Comparison of ENCODE assay signal across 8 cellular contexts in genomic region chr2:168194784-168195522, GRCh38. TPM values are rescaled to one million over a fixed set of nuclear protein-coding genes. Genes with fewer than 3 reads are reported as not detected.
DNase-seq lines count a peak whose midpoint lies in the region; ATAC-seq lines count a peak whose summit lies in the region.

No MANE protein-coding gene starts in this region.

- peak; percentile 96 for ATAC-seq in HG02938 (IDR thresholded peaks at IDR 0.05; ENCODE audit: unreplicated experiment)
- ATAC-seq in stimulated activated naive B cell treated with anti-CD40 and anti-IgM and Interleukin-4, amounts not matched to agents 10 μg/mL and 1 μg/mL and 100 μg/mL, for 72 hours (replicated peaks) = peak; percentile 93

- 0 out of 2 replicates have a peak, but pooled peaks cover 3% of the 10 kb centered on the region for H3K36me3 ChIP-seq in MG63

- H3K36me3 Mint-ChIP-seq in T-helper 1 cell treated with Interleukin-12 subunit alpha and Interleukin-12 subunit beta and Interleukin-4 antibody, amounts not matched to agents 30 μg/mL and 1 μg/mL, for 36 hours (ENCODE audit: low read depth) = no peaks in the 10 kb centered on the region
- no peaks in the 10 kb centered on the region for H3K36me3 Mint-ChIP-seq in stimulated activated naive B cell treated with anti-CD40 and anti-IgM and Interleukin-4, amounts not matched to agents 10 μg/mL and 1 μg/mL and 100 μg/mL, for 72 hours

- peak; percentile 71 for DNase-seq in activated effector memory CD4-positive, alpha-beta T cell treated with anti-CD3 and anti-CD28 coated beads, Interleukin-2, amount 50 U/mL, for 16 hours
- DNase-seq in activated effector memory CD4-positive, alpha-beta T cell treated with Interleukin-2 at 50 U/mL for 16 hours = no peak
- DNase-seq in stimulated activated naive B cell treated with anti-CD40 and anti-IgM and Interleukin-4, amounts not matched to agents 10 μg/mL and 1 μg/mL and 100 μg/mL, for 72 hours = peak; percentile 74
- no peak for DNase-seq in SK-N-DZ (ENCODE audit: low spot score)
- no peak for DNase-seq in MG63
- DNase-seq in cerebellar cortex (ENCODE audit: low spot score) = no peak

- peak overlapping the region; percentile 89 for H3K27ac Mint-ChIP-seq in T-helper 1 cell treated with Interleukin-12 subunit alpha and Interleukin-12 subunit beta and Interleukin-4 antibody, amounts not matched to agents 30 μg/mL and 1 μg/mL, for 36 hours
- H3K27ac Mint-ChIP-seq in stimulated activated naive B cell treated with anti-CD40 and anti-IgM and Interleukin-4, amounts not matched to agents 10 μg/mL and 1 μg/mL and 100 μg/mL, for 72 hours = peak overlapping the region; percentile 98

- H3K4me3 Mint-ChIP-seq in T-helper 1 cell treated with Interleukin-12 subunit alpha and Interleukin-12 subunit beta and Interleukin-4 antibody, amounts not matched to agents 30 μg/mL and 1 μg/mL, for 36 hours = peak overlapping the region; percentile 68
- H3K4me3 Mint-ChIP-seq in stimulated activated naive B cell treated with anti-CD40 and anti-IgM and Interleukin-4, amounts not matched to agents 10 μg/mL and 1 μg/mL and 100 μg/mL, for 72 hours = peak overlapping the region; percentile 75 to 78

- H3K27me3 ChIP-seq in MG63 = no peaks in the 10 kb centered on the region

- no peaks in the 10 kb centered on the region for H3K27me3 Mint-ChIP-seq in T-helper 1 cell treated with Interleukin-12 subunit alpha and Interleukin-12 subunit beta and Interleukin-4 antibody, amounts not matched to agents 30 μg/mL and 1 μg/mL, for 36 hours (ENCODE audit: low read depth)
- no peaks in the 10 kb centered on the region for H3K27me3 Mint-ChIP-seq in stimulated activated naive B cell treated with anti-CD40 and anti-IgM and Interleukin-4, amounts not matched to agents 10 μg/mL and 1 μg/mL and 100 μg/mL, for 72 hours

- H3K4me3 ChIP-seq in MG63 = no peak overlapping the region

- no peaks in the 10 kb centered on the region for H3K9me3 Mint-ChIP-seq in T-helper 1 cell treated with Interleukin-12 subunit alpha and Interleukin-12 subunit beta and Interleukin-4 antibody, amounts not matched to agents 30 μg/mL and 1 μg/mL, for 36 hours
- no peaks in the 10 kb centered on the region for H3K9me3 Mint-ChIP-seq in stimulated activated naive B cell treated with anti-CD40 and anti-IgM and Interleukin-4, amounts not matched to agents 10 μg/mL and 1 μg/mL and 100 μg/mL, for 72 hours

- H3K4me1 Mint-ChIP-seq in T-helper 1 cell treated with Interleukin-12 subunit alpha and Interleukin-12 subunit beta and Interleukin-4 antibody, amounts not matched to agents 30 μg/mL and 1 μg/mL, for 36 hours (ENCODE audit: low read depth) = peaks cover 44% of the 10 kb centered on the region
- H3K4me1 Mint-ChIP-seq in stimulated activated naive B cell treated with anti-CD40 and anti-IgM and Interleukin-4, amounts not matched to agents 10 μg/mL and 1 μg/mL and 100 μg/mL, for 72 hours = peaks cover 33 to 45% of the 10 kb centered on the region in 2 donors

- no peaks in the 10 kb centered on the region for H3K9me3 ChIP-seq in MG63

RNA-seq across cellular contexts. Expression of gene STK39, which starts 52.4 kb away (rescaled TPM):
- 29.2 and 29.5 TPM in 2 replicates for polyA plus RNA-seq in SK-N-DZ (2014; cell fraction: cytosol; rRNA removed)
- polyA plus RNA-seq in SK-N-DZ (2014; cell fraction: nucleus; rRNA removed) = 13.6 and 14.8 TPM in 2 replicates
- 28.1 and 34.2 TPM in 2 replicates for total RNA-seq in MG63 (2014; rRNA removed; shearing (Covaris generic); ENCODE audit: low replicate concordance)

Comparison
In these comparisons a context has a peak if more than half of its experiments do, and no peak if none do; other contexts are left out.
1. DNase-seq: peak in activated effector memory CD4-positive, alpha-beta T cell treated with anti-CD3 and anti-CD28 coated beads, Interleukin-2, amount 50 U/mL, for 16 hours (single experiment) and stimulated activated naive B cell treated with anti-CD40 and anti-IgM and Interleukin-4, amounts not matched to agents 10 μg/mL and 1 μg/mL and 100 μg/mL, for 72 hours (single experiment); none in activated effector memory CD4-positive, alpha-beta T cell treated with Interleukin-2 at 50 U/mL for 16 hours (single experiment), SK-N-DZ (single experiment), MG63 (single experiment) and cerebellar cortex (single experiment).